Comparison of ENCODE assay signal across 12 cellular contexts in the genomic region with DNA sequence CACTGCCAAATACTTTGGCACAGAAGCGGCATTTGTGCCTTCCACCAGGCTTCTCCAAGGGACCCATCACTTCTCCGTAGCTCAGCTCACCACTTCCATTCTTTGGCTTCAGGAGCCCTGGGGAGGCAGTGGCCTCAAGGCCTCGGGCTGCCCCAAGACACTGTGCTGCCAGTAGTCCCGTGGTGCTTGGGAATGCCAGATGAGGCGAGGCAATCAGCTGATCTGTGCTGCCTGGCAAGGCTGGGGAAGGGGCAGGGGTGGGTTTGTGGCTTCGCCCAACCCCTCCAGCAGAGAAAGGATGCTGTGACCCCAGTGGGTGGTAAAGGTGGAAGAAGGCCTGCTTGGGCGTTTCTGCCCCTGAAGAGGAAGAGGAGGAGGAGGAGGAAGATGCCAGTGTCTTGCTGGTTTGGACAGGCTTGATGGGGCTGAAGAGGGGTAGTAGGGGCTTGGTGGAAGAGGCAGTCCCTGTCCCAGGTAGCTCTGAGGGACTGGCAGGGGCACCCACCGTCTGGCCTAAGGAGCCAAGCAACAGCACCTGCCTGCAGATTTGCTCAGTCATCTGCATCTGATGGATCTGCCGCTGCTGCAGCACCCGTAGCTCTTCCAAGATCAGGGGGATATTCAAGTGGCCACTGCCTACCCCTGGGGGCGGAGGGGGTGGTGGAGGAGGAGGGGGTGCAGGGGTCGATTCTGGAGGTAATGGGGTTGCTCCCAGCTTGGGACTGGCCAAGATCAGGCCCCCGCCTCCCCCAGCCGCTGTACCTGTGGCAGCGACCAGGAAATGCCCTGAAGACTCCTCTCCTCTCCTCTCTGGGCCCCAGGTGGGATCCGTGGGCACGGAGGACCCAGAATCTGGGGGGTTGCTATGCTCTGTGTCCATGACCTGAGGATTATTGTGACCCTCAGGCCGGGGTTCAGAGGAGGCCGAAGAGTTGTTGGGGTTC. TPM values are rescaled to one million over a fixed set of nuclear protein-coding genes. Genes with fewer than 3 reads are reported as not detected.
A peak's percentile ranks its signal among the peaks of the same experiment; 100 is the strongest.
DNase-seq lines count a peak whose midpoint lies in the region; ATAC-seq, FAIRE-seq and TF ChIP-seq lines count a peak whose summit lies in the region.
"Had no signal": no experiment of that assay in that cellular context is flagged by ENCODE, and none has a peak within 500 bp of the region (broad histone marks: within the 10 kb centered on the region; RNA-seq: fewer than 3 reads in every experiment).

No MANE protein-coding gene starts in this region.

- H3K9me3 ChIP-seq in HepG2 (ENCODE audit: low read length) (no peaks in the 10 kb centered on the region), right lobe of liver (no peaks in the 10 kb centered on the region), muscle layer of colon (ENCODE audit: low read length) (no peaks in the 10 kb centered on the region), vagina (no peaks in the 10 kb centered on the region)

- H3K9ac ChIP-seq in HepG2 (ENCODE audit: insufficient read depth, low read depth, low read length) (no peak overlapping the region), muscle layer of colon (ENCODE audit: low read length) (peak overlapping the region; percentile 76)

- no peak overlapping the region for H3K27ac ChIP-seq in HepG2 (ENCODE audit: extremely low read length, insufficient read depth, low read length)
- H3K27ac ChIP-seq in right lobe of liver, result no peak overlapping the region
- H3K27ac ChIP-seq in caudate nucleus (ENCODE audit: low read depth, low read length), result peak overlapping the region; percentile 80
- no peak overlapping the region for H3K27ac ChIP-seq in muscle layer of colon (ENCODE audit: low read depth, low read length)
- no peak overlapping the region for H3K27ac ChIP-seq in vagina

- peak overlapping the region in 1 of 3 experiments; percentile 78; a peak in 1 of 6 replicates for H3K4me3 ChIP-seq in HepG2 (replicated peaks in 1 of 3; ENCODE audit: insufficient read depth in 1 of 3, low read depth in 2 of 3, low read length in 3 of 3)
- H3K4me3 ChIP-seq in right lobe of liver, result no peak overlapping the region
- H3K4me3 ChIP-seq in muscle layer of colon (ENCODE audit: low read depth in 1 of 2, low read length in 2 of 2), result peak overlapping the region in 1 of 2 donors; percentile 74
- H3K4me3 ChIP-seq in vagina, result peak overlapping the region; percentile 79 to 90

- intact Hi-C loops in HepG2 (cut with micrococcal nuclease; ENCODE audit: unreplicated experiment) (no loop called here), right lobe of liver (cut with DNase I) (no loop called here), vagina (cut with DNase I) (no loop called here)

- CTCF ChIA-PET in HepG2 (lab: Yijun Ruan, JAX; ENCODE audit: low intra/inter-chr PET ratio, low total read pairs), result no interaction called here

- BruUV-seq in HepG2 (replicated peaks; lab: Mats Ljungman, UMichigan), result no TSS peak

- DNase-seq in HepG2 (ENCODE audit: low spot score) (no peak), right lobe of liver (no peak), caudate nucleus (lab: John Stamatoyannopoulos, UW) (peak in 11 of 61 donors; percentile 3 to 42 (median 8)), vagina (ENCODE audit: extremely low spot score in 2 of 2) (no peak), NCI-H345 (lab: John Stamatoyannopoulos, UW) (no peak)

- ATAC-seq in HepG2 (no peak), right lobe of liver (no peak), HG02642 (IDR thresholded peaks at IDR 0.05; ENCODE audit: poor library complexity, unreplicated experiment) (no peak), GM19324 (IDR thresholded peaks at IDR 0.05; ENCODE audit: low FRiP score, unreplicated experiment) (no peak)

- no peak for TF ChIP-seq CTCF in HepG2 (CRISPR knock-in tag; IDR thresholded peaks at IDR 0.05)
- no peak for TF ChIP-seq CTCF in right lobe of liver (IDR thresholded peaks at IDR 0.05)
- TF ChIP-seq CTCF in vagina (IDR thresholded peaks at IDR 0.05), result no peak

- H4K20me1 ChIP-seq in HepG2 (ENCODE audit: insufficient read depth, low read length), result no peaks in the 10 kb centered on the region

- peak overlapping the region; percentile 82 for H3K4me2 ChIP-seq in HepG2 (ENCODE audit: low read depth, low read length)

- TF ChIP-seq POLR2A in HepG2 (IDR thresholded peaks at IDR 0.05; ENCODE audit: insufficient read depth in 1 of 2, low read depth in 2 of 2, low read length in 2 of 2) (no peak), right lobe of liver (IDR thresholded peaks at IDR 0.05) (no peak), vagina (IDR thresholded peaks at IDR 0.05) (no peak)

- in situ Hi-C loops in HepG2 (cut with HindIII; ENCODE audit: extremely low pct_ligation_motif_present, low pct_unique_long_range_greater_than_20kb), result no loop called here

- POLR2A ChIA-PET in HepG2 (lab: Yijun Ruan, JAX), result interaction anchor here (2.6 to 10.8 kb wide), 2 partner anchors 12 to 26 kb away, joined by 13 to 173 read pairs; partner anchors contain the start of gene METTL3

- 92% methylated on average over 19 of the region's 19 CpGs for WGBS in HepG2 (ENCODE audit: low lambda C conversion rate)
- 85% methylated on average over 11 of the region's 19 CpGs for WGBS in right lobe of liver (ENCODE audit: insufficient coverage, low coverage, low lambda C conversion rate, missing lambda C conversion rate)

- no peaks in the 10 kb centered on the region for H3K27me3 ChIP-seq in HepG2 (ENCODE audit: control insufficient read depth in 1 of 2, insufficient read depth in 2 of 2, low read length in 2 of 2)
- no peaks in the 10 kb centered on the region for H3K27me3 ChIP-seq in right lobe of liver
- H3K27me3 ChIP-seq in muscle layer of colon (ENCODE audit: control insufficient read depth in 1 of 2, insufficient read depth in 2 of 2, low read length in 2 of 2), result no peaks in the 10 kb centered on the region
- H3K27me3 ChIP-seq in vagina, result no peaks in the 10 kb centered on the region

- no peak for TF ChIP-seq RAD21 in HepG2 (CRISPR knock-in tag; IDR thresholded peaks at IDR 0.05)

- H3K4me1 ChIP-seq in HepG2 (ENCODE audit: insufficient read depth, low read length) (peaks cover 43% of the 10 kb centered on the region), right lobe of liver (no peaks in the 10 kb centered on the region), muscle layer of colon (ENCODE audit: insufficient read depth, low read length) (peaks cover 14% of the 10 kb centered on the region), vagina (peaks cover 6% of the 10 kb centered on the region)

- TF ChIP-seq EP300 in HepG2 (IDR thresholded peaks at IDR 0.05; ENCODE audit: low read depth in 2 of 2, low read length in 2 of 2) (no peak), HepG2 (CRISPR knock-in tag; IDR thresholded peaks at IDR 0.05; ENCODE audit: borderline replicate concordance) (no peak)

- H3K36me3 ChIP-seq in HepG2 (replicated peaks in 1 of 2; ENCODE audit: control insufficient read depth in 1 of 2, insufficient read depth in 2 of 2, low read length in 2 of 2) (no peaks in the 10 kb centered on the region), right lobe of liver (no peaks in the 10 kb centered on the region), muscle layer of colon (ENCODE audit: insufficient read depth, low read length) (no peaks in the 10 kb centered on the region), vagina (no peaks in the 10 kb centered on the region)

- no peak overlapping the region for H2AFZ ChIP-seq in HepG2 (ENCODE audit: low read length)

- no peak for FAIRE-seq in HepG2 (lab: Jason Lieb, UNC)
- FAIRE-seq: bronchial epithelial cell had no signal

- no peaks in the 10 kb centered on the region for H3K79me2 ChIP-seq in HepG2 (ENCODE audit: insufficient read depth, low read length)

RNA-seq across cellular contexts. Expression of gene SALL2, which starts 1.3 kb away (rescaled TPM):
- 4.9 and 7.6 TPM in 2 replicates for total RNA-seq in HepG2 (2016; rRNA removed; fragmentation: Illumina TruSeq; extraction: Trizol)
- 1.0 and 1.1 TPM in 2 replicates for total RNA-seq in HepG2 (2016; cell fraction: cytosol; rRNA removed; fragmentation: Illumina TruSeq; extraction: Trizol; ENCODE audit: low read depth)
- total RNA-seq in HepG2 (2016; cell fraction: insoluble cytoplasmic fraction; rRNA removed; fragmentation: Illumina TruSeq; extraction: Trizol), result 4.5 and 6.5 TPM in 2 replicates
- total RNA-seq in HepG2 (2016; cell fraction: membrane; rRNA removed; fragmentation: Illumina TruSeq; extraction: Trizol), result 3.2 and 4.1 TPM in 2 replicates
- total RNA-seq in HepG2 (2016; cell fraction: nucleus; rRNA removed; fragmentation: Illumina TruSeq; extraction: Trizol), result 3.2 and 4.3 TPM in 2 replicates
- polyA plus RNA-seq in HepG2 (2011; rRNA removed), result 5.8 and 7.0 TPM in 2 replicates
- 4.8 and 5.4 TPM in 2 replicates for polyA plus RNA-seq in HepG2 (2011; cell fraction: cytosol; rRNA removed)
- polyA plus RNA-seq in HepG2 (2011; cell fraction: nucleus; rRNA removed), result 6.6 and 7.3 TPM in 2 replicates
- 8.7 and 11.0 TPM in 2 replicates for polyA plus RNA-seq in HepG2 (2012)
- polyA plus RNA-seq in HepG2 (2016; cell fraction: cytosol; fragmentation: Illumina TruSeq; extraction: Trizol; ENCODE audit: low read depth), result 0.61 and 0.67 TPM in 2 replicates
- polyA plus RNA-seq in HepG2 (2016; cell fraction: insoluble cytoplasmic fraction; fragmentation: Illumina TruSeq; extraction: Trizol; ENCODE audit: low read depth), result 7.2 and 8.1 TPM in 2 replicates
- 1.6 and 2.1 TPM in 2 replicates for polyA plus RNA-seq in HepG2 (2016; cell fraction: membrane; fragmentation: Illumina TruSeq; extraction: Trizol; ENCODE audit: low read depth)
- polyA plus RNA-seq in HepG2 (2016; cell fraction: nucleus; fragmentation: Illumina TruSeq; extraction: Trizol; ENCODE audit: insufficient read depth, low read depth), result 7.0 and 7.2 TPM in 2 replicates
- 0.09 and 14.3 TPM in 2 replicates for polyA minus RNA-seq in HepG2 (2011; rRNA and poly(A)+ RNA removed; ENCODE audit: low replicate concordance)
- polyA minus RNA-seq in HepG2 (2011; cell fraction: cytosol; rRNA and poly(A)+ RNA removed), result 8.9 and 9.7 TPM in 2 replicates
- polyA minus RNA-seq in HepG2 (2011; cell fraction: nucleus; rRNA and poly(A)+ RNA removed), result 4.1 and 5.1 TPM in 2 replicates
- 1 to 10 TPM in 2 of 6 experiments, under 1 TPM in 4; 0.40 to 2.9 (median 0.69) TPM for total RNA-seq in right lobe of liver
- 9.8 TPM for total RNA-seq in vagina

RNA-seq across cellular contexts. Expression of gene METTL3, which starts 13.7 kb away (rescaled TPM):
- total RNA-seq in HepG2 (2016; rRNA removed; fragmentation: Illumina TruSeq; extraction: Trizol) (114 and 123 TPM in 2 replicates), right lobe of liver (10 to 100 TPM; 14.7 to 26.7 (median 18.4) TPM), vagina (71.5 TPM)
- total RNA-seq in HepG2 (2016; cell fraction: cytosol; rRNA removed; fragmentation: Illumina TruSeq; extraction: Trizol; ENCODE audit: low read depth), result 109 and 111 TPM in 2 replicates
- total RNA-seq in HepG2 (2016; cell fraction: insoluble cytoplasmic fraction; rRNA removed; fragmentation: Illumina TruSeq; extraction: Trizol), result 119 and 121 TPM in 2 replicates
- total RNA-seq in HepG2 (2016; cell fraction: membrane; rRNA removed; fragmentation: Illumina TruSeq; extraction: Trizol), result 45.3 and 46.0 TPM in 2 replicates
- 120 and 143 TPM in 2 replicates for total RNA-seq in HepG2 (2016; cell fraction: nucleus; rRNA removed; fragmentation: Illumina TruSeq; extraction: Trizol)
- polyA plus RNA-seq in HepG2 (2011; rRNA removed), result 122 and 130 TPM in 2 replicates
- polyA plus RNA-seq in HepG2 (2011; cell fraction: cytosol; rRNA removed), result 70.9 and 77.1 TPM in 2 replicates
- polyA plus RNA-seq in HepG2 (2011; cell fraction: nucleus; rRNA removed), result 511 and 514 TPM in 2 replicates
- 67.0 and 70.4 TPM in 2 replicates for polyA plus RNA-seq in HepG2 (2012)
- 5.2 and 6.3 TPM in 2 replicates for polyA plus RNA-seq in HepG2 (2016; cell fraction: cytosol; fragmentation: Illumina TruSeq; extraction: Trizol; ENCODE audit: low read depth)
- 81.5 and 81.9 TPM in 2 replicates for polyA plus RNA-seq in HepG2 (2016; cell fraction: insoluble cytoplasmic fraction; fragmentation: Illumina TruSeq; extraction: Trizol; ENCODE audit: low read depth)
- polyA plus RNA-seq in HepG2 (2016; cell fraction: membrane; fragmentation: Illumina TruSeq; extraction: Trizol; ENCODE audit: low read depth), result 7.3 and 9.4 TPM in 2 replicates
- 219 and 229 TPM in 2 replicates for polyA plus RNA-seq in HepG2 (2016; cell fraction: nucleus; fragmentation: Illumina TruSeq; extraction: Trizol; ENCODE audit: insufficient read depth, low read depth)
- polyA minus RNA-seq in HepG2 (2011; rRNA and poly(A)+ RNA removed; ENCODE audit: low replicate concordance), result 140 and 168 TPM in 2 replicates
- 36.7 and 42.6 TPM in 2 replicates for polyA minus RNA-seq in HepG2 (2011; cell fraction: cytosol; rRNA and poly(A)+ RNA removed)
- polyA minus RNA-seq in HepG2 (2011; cell fraction: nucleus; rRNA and poly(A)+ RNA removed), result 133 and 149 TPM in 2 replicates

RNA-seq across cellular contexts. Expression of gene TOX4, which starts 47.9 kb away (rescaled TPM):
- total RNA-seq in HepG2 (2016; rRNA removed; fragmentation: Illumina TruSeq; extraction: Trizol), result 71.8 and 124 TPM in 2 replicates
- total RNA-seq in HepG2 (2016; cell fraction: cytosol; rRNA removed; fragmentation: Illumina TruSeq; extraction: Trizol; ENCODE audit: low read depth), result 15.2 and 16.0 TPM in 2 replicates
- total RNA-seq in HepG2 (2016; cell fraction: insoluble cytoplasmic fraction; rRNA removed; fragmentation: Illumina TruSeq; extraction: Trizol), result 74.9 and 112 TPM in 2 replicates
- total RNA-seq in HepG2 (2016; cell fraction: membrane; rRNA removed; fragmentation: Illumina TruSeq; extraction: Trizol), result 36.1 and 44.6 TPM in 2 replicates
- 46.8 and 50.0 TPM in 2 replicates for total RNA-seq in HepG2 (2016; cell fraction: nucleus; rRNA removed; fragmentation: Illumina TruSeq; extraction: Trizol)
- 147 and 163 TPM in 2 replicates for polyA plus RNA-seq in HepG2 (2011; rRNA removed)
- polyA plus RNA-seq in HepG2 (2011; cell fraction: cytosol; rRNA removed), result 122 and 127 TPM in 2 replicates
- 72.8 and 97.3 TPM in 2 replicates for polyA plus RNA-seq in HepG2 (2011; cell fraction: nucleus; rRNA removed)
- polyA plus RNA-seq in HepG2 (2012), result 72.0 and 83.5 TPM in 2 replicates
- 20.7 and 21.8 TPM in 2 replicates for polyA plus RNA-seq in HepG2 (2016; cell fraction: cytosol; fragmentation: Illumina TruSeq; extraction: Trizol; ENCODE audit: low read depth)
- polyA plus RNA-seq in HepG2 (2016; cell fraction: insoluble cytoplasmic fraction; fragmentation: Illumina TruSeq; extraction: Trizol; ENCODE audit: low read depth), result 130 and 137 TPM in 2 replicates
- polyA plus RNA-seq in HepG2 (2016; cell fraction: membrane; fragmentation: Illumina TruSeq; extraction: Trizol; ENCODE audit: low read depth), result 28.2 and 33.2 TPM in 2 replicates
- 65.1 and 77.3 TPM in 2 replicates for polyA plus RNA-seq in HepG2 (2016; cell fraction: nucleus; fragmentation: Illumina TruSeq; extraction: Trizol; ENCODE audit: insufficient read depth, low read depth)
- 259 and 369 TPM in 2 replicates for polyA minus RNA-seq in HepG2 (2011; rRNA and poly(A)+ RNA removed; ENCODE audit: low replicate concordance)
- 49.3 and 53.2 TPM in 2 replicates for polyA minus RNA-seq in HepG2 (2011; cell fraction: cytosol; rRNA and poly(A)+ RNA removed)
- 61.0 and 67.8 TPM in 2 replicates for polyA minus RNA-seq in HepG2 (2011; cell fraction: nucleus; rRNA and poly(A)+ RNA removed)
- 10 to 100 TPM; 19.9 to 37.0 (median 33.3) TPM for total RNA-seq in right lobe of liver
- total RNA-seq in vagina, result 23.3 TPM

RNA-seq across cellular contexts. Expression of gene RAB2B, which starts 48.1 kb away (rescaled TPM):
- 36.0 and 46.4 TPM in 2 replicates for total RNA-seq in HepG2 (2016; rRNA removed; fragmentation: Illumina TruSeq; extraction: Trizol)
- 9.7 and 10.7 TPM in 2 replicates for total RNA-seq in HepG2 (2016; cell fraction: cytosol; rRNA removed; fragmentation: Illumina TruSeq; extraction: Trizol; ENCODE audit: low read depth)
- total RNA-seq in HepG2 (2016; cell fraction: insoluble cytoplasmic fraction; rRNA removed; fragmentation: Illumina TruSeq; extraction: Trizol), result 29.3 and 42.1 TPM in 2 replicates
- total RNA-seq in HepG2 (2016; cell fraction: membrane; rRNA removed; fragmentation: Illumina TruSeq; extraction: Trizol), result 26.8 and 30.2 TPM in 2 replicates
- total RNA-seq in HepG2 (2016; cell fraction: nucleus; rRNA removed; fragmentation: Illumina TruSeq; extraction: Trizol), result 35.7 and 39.8 TPM in 2 replicates
- polyA plus RNA-seq in HepG2 (2011; rRNA removed), result 55.6 and 60.6 TPM in 2 replicates
- 32.1 and 43.2 TPM in 2 replicates for polyA plus RNA-seq in HepG2 (2011; cell fraction: cytosol; rRNA removed)
- 53.5 and 58.9 TPM in 2 replicates for polyA plus RNA-seq in HepG2 (2011; cell fraction: nucleus; rRNA removed)
- 36.5 and 43.0 TPM in 2 replicates for polyA plus RNA-seq in HepG2 (2012)
- polyA plus RNA-seq in HepG2 (2016; cell fraction: cytosol; fragmentation: Illumina TruSeq; extraction: Trizol; ENCODE audit: low read depth), result 3.4 and 4.3 TPM in 2 replicates
- 32.9 and 33.9 TPM in 2 replicates for polyA plus RNA-seq in HepG2 (2016; cell fraction: insoluble cytoplasmic fraction; fragmentation: Illumina TruSeq; extraction: Trizol; ENCODE audit: low read depth)
- 10.6 and 11.5 TPM in 2 replicates for polyA plus RNA-seq in HepG2 (2016; cell fraction: membrane; fragmentation: Illumina TruSeq; extraction: Trizol; ENCODE audit: low read depth)
- 55.9 and 56.7 TPM in 2 replicates for polyA plus RNA-seq in HepG2 (2016; cell fraction: nucleus; fragmentation: Illumina TruSeq; extraction: Trizol; ENCODE audit: insufficient read depth, low read depth)
- polyA minus RNA-seq in HepG2 (2011; rRNA and poly(A)+ RNA removed; ENCODE audit: low replicate concordance), result 17.0 and 37.3 TPM in 2 replicates
- 28.9 and 36.2 TPM in 2 replicates for polyA minus RNA-seq in HepG2 (2011; cell fraction: cytosol; rRNA and poly(A)+ RNA removed)
- polyA minus RNA-seq in HepG2 (2011; cell fraction: nucleus; rRNA and poly(A)+ RNA removed), result 60.9 and 74.0 TPM in 2 replicates
- 1 to 10 TPM; 6.8 to 9.4 (median 8.0) TPM for total RNA-seq in right lobe of liver
- total RNA-seq in vagina, result 19.4 TPM

RNA-seq across cellular contexts. Expression of gene OR10G3, which starts 55.0 kb away (rescaled TPM):
- total RNA-seq in HepG2 (2016; rRNA removed; fragmentation: Illumina TruSeq; extraction: Trizol) (not detected in 2 replicates), right lobe of liver (not detected), vagina (not detected)
- total RNA-seq in HepG2 (2016; cell fraction: cytosol; rRNA removed; fragmentation: Illumina TruSeq; extraction: Trizol; ENCODE audit: low read depth), result not detected in 2 replicates
- total RNA-seq in HepG2 (2016; cell fraction: insoluble cytoplasmic fraction; rRNA removed; fragmentation: Illumina TruSeq; extraction: Trizol), result not detected in 2 replicates
- not detected in 2 replicates for total RNA-seq in HepG2 (2016; cell fraction: membrane; rRNA removed; fragmentation: Illumina TruSeq; extraction: Trizol)
- not detected in 2 replicates for total RNA-seq in HepG2 (2016; cell fraction: nucleus; rRNA removed; fragmentation: Illumina TruSeq; extraction: Trizol)
- not detected in 2 replicates for polyA plus RNA-seq in HepG2 (2011; rRNA removed)
- polyA plus RNA-seq in HepG2 (2011; cell fraction: cytosol; rRNA removed), result not detected in 2 replicates
- polyA plus RNA-seq in HepG2 (2011; cell fraction: nucleus; rRNA removed), result not detected in 2 replicates
- not detected in 2 replicates for polyA plus RNA-seq in HepG2 (2012)
- polyA plus RNA-seq in HepG2 (2016; cell fraction: cytosol; fragmentation: Illumina TruSeq; extraction: Trizol; ENCODE audit: low read depth), result not detected in 2 replicates
- polyA plus RNA-seq in HepG2 (2016; cell fraction: insoluble cytoplasmic fraction; fragmentation: Illumina TruSeq; extraction: Trizol; ENCODE audit: low read depth), result not detected in 2 replicates
- polyA plus RNA-seq in HepG2 (2016; cell fraction: membrane; fragmentation: Illumina TruSeq; extraction: Trizol; ENCODE audit: low read depth), result not detected in 2 replicates
- polyA plus RNA-seq in HepG2 (2016; cell fraction: nucleus; fragmentation: Illumina TruSeq; extraction: Trizol; ENCODE audit: insufficient read depth, low read depth), result not detected in 2 replicates
- polyA minus RNA-seq in HepG2 (2011; rRNA and poly(A)+ RNA removed; ENCODE audit: low replicate concordance), result not detected in 2 replicates
- not detected in 2 replicates for polyA minus RNA-seq in HepG2 (2011; cell fraction: cytosol; rRNA and poly(A)+ RNA removed)
- not detected in 2 replicates for polyA minus RNA-seq in HepG2 (2011; cell fraction: nucleus; rRNA and poly(A)+ RNA removed)
- total RNA-seq: bronchial epithelial cell, Daoy, LHCN-M2, SK-MEL-5 had no signal

Comparison
In these comparisons a context has a peak if more than half of its experiments do, and no peak if none do; other contexts are left out.
1. H3K4me3 ChIP-seq: peak in vagina (2 of 2); none in right lobe of liver (0 of 3).